In genomic region chr16:49640606-49641005, GRCh38 we compare ENCODE assay signal across 19 cellular contexts.
A peak's percentile ranks its signal among the peaks of the same experiment; 100 is the strongest.
DNase-seq lines count a peak whose midpoint lies in the region; ATAC-seq and TF ChIP-seq lines count a peak whose summit lies in the region.
"Had no signal": no experiment of that assay in that cellular context is flagged by ENCODE, and none has a peak within 500 bp of the region (broad histone marks: within the 10 kb centered on the region; RNA-seq: fewer than 3 reads in every experiment).

No MANE protein-coding gene starts in this region.

- ATAC-seq in SK-N-SH treated with all-trans-retinoic acid at 6 μM for 48 hours (no peak), right lobe of liver (no peak), GM19395 (IDR thresholded peaks at IDR 0.05; ENCODE audit: unreplicated experiment) (no peak)
- ATAC-seq: A549; activated CD4-positive, CD25-positive, alpha-beta regulatory T cell treated with anti-CD3 and anti-CD28 coated beads, Interleukin-2, amount 50 U/mL, for 24 hours had no signal

- H4K20me1 ChIP-seq in SK-N-SH (ENCODE audit: insufficient read depth) = no peaks in the 10 kb centered on the region

- H4K91ac ChIP-seq in mesenchymal stem cell (ENCODE audit: low read length) = peak overlapping the region; percentile 57

- H3K4me1 ChIP-seq in SK-N-SH (ENCODE audit: control insufficient read depth in 1 of 2, insufficient read depth in 2 of 2, low read depth in 1 of 2, low read length in 1 of 2) (peaks cover 29 to 74% of the 10 kb centered on the region in 2 experiments), mesenchymal stem cell (ENCODE audit: control insufficient read depth, insufficient read depth, low read depth, low read length) (peaks cover 40% of the 10 kb centered on the region), stomach smooth muscle (ENCODE audit: control insufficient read depth, insufficient read depth, low read length) (peaks cover 26% of the 10 kb centered on the region), right lobe of liver (no peaks in the 10 kb centered on the region)
- H3K4me1 ChIP-seq: A549 had no signal

- H3K9me3 ChIP-seq in SK-N-SH (no peaks in the 10 kb centered on the region), mesenchymal stem cell (ENCODE audit: control insufficient read depth, low read length) (no peaks in the 10 kb centered on the region), stomach smooth muscle (ENCODE audit: control insufficient read depth in 2 of 2, low read length in 2 of 2) (no peaks in the 10 kb centered on the region), right lobe of liver (no peaks in the 10 kb centered on the region)
- H3K9me3 ChIP-seq: A549, gastrocnemius medialis had no signal

- H3K36me3 ChIP-seq in SK-N-SH (replicated peaks in 1 of 2; ENCODE audit: control insufficient read depth in 1 of 2, insufficient read depth in 2 of 2, low read length in 1 of 2) = no peaks in the 10 kb centered on the region
- peaks cover 15 to 30% of the 10 kb centered on the region in 2 experiments for H3K36me3 ChIP-seq in mesenchymal stem cell (ENCODE audit: control insufficient read depth in 1 of 2, insufficient read depth in 2 of 2, low read depth in 1 of 2, low read length in 2 of 2)
- peaks cover 19 to 20% of the 10 kb centered on the region in 2 donors for H3K36me3 ChIP-seq in stomach smooth muscle (ENCODE audit: control insufficient read depth in 2 of 2, insufficient read depth in 2 of 2, low read length in 2 of 2)
- H3K36me3 ChIP-seq in right lobe of liver = no peaks in the 10 kb centered on the region
- H3K36me3 ChIP-seq: left lung had no signal

- no peak overlapping the region for H3K4me3 ChIP-seq in SK-N-SH (ENCODE audit: low read depth in 2 of 2, low read length in 1 of 2)
- H3K4me3 ChIP-seq in astrocyte of the spinal cord (ENCODE audit: low read depth, low read length) = no peak overlapping the region
- no peak overlapping the region for H3K4me3 ChIP-seq in mesenchymal stem cell (ENCODE audit: insufficient read depth in 1 of 2, low read depth in 1 of 2, low read length in 2 of 2)
- no peak overlapping the region for H3K4me3 ChIP-seq in stomach smooth muscle (ENCODE audit: low read length in 2 of 2)
- H3K4me3 ChIP-seq in right lobe of liver = no peak overlapping the region
- H3K4me3 ChIP-seq: A549, left lung had no signal

- H3K27ac ChIP-seq in SK-N-SH (ENCODE audit: low read depth in 2 of 2, low read length in 1 of 2) (peak overlapping the region; percentile 66 to 85; a peak in 3 of 4 replicates), mesenchymal stem cell (ENCODE audit: low read length, poor library complexity, severe bottlenecking) (no peak overlapping the region), stomach smooth muscle (ENCODE audit: low read length) (peak overlapping the region; percentile 74), right lobe of liver (no peak overlapping the region)
- H3K27ac ChIP-seq: A549 had no signal

- 51% methylated on average over 7 of the region's 14 CpGs for WGBS in SK-N-SH (ENCODE audit: low lambda C conversion rate)
- WGBS in mesenchymal stem cell = 79% methylated on average over 14 of the region's 14 CpGs
- no CpG with 5 or more reads among the region's 14 CpGs for WGBS in right lobe of liver (ENCODE audit: insufficient coverage, low coverage, low lambda C conversion rate, missing lambda C conversion rate)

- H3K79me2 ChIP-seq in SK-N-SH (ENCODE audit: insufficient read depth) = no peaks in the 10 kb centered on the region

- no peaks in the 10 kb centered on the region for H3K9me2 ChIP-seq in SK-N-SH

- CTCF ChIA-PET in SK-N-SH (lab: Yijun Ruan, JAX) = interaction anchor here (1.0 to 3.2 kb wide), 8 partner anchors 11 to 233 kb away, joined by 3 to 18 read pairs (median 4); no protein-coding TSS in a partner anchor

- no peaks in the 10 kb centered on the region for H3K79me1 ChIP-seq in mesenchymal stem cell (replicated peaks; ENCODE audit: low read length, poor library complexity, severe bottlenecking)

- no peak for TF ChIP-seq POLR2A in right lobe of liver (IDR thresholded peaks at IDR 0.05)

- H2AK5ac ChIP-seq in mesenchymal stem cell (ENCODE audit: low read length, severe bottlenecking) = peak overlapping the region; percentile 46

- TF ChIP-seq CTCF in SK-N-SH (IDR thresholded peaks at IDR 0.05) (no peak), astrocyte of the spinal cord (IDR thresholded peaks at IDR 0.05; ENCODE audit: low read depth, low read length) (no peak), right lobe of liver (IDR thresholded peaks at IDR 0.05) (no peak)

- H3F3A ChIP-seq in SK-N-SH (replicated peaks; ENCODE audit: insufficient read depth) = peaks cover 16% of the 10 kb centered on the region

- H2BK15ac ChIP-seq in mesenchymal stem cell (ENCODE audit: low read depth, poor library complexity, severe bottlenecking) = no peak overlapping the region

- H3K14ac ChIP-seq in mesenchymal stem cell (ENCODE audit: low read length in 2 of 2) = peak overlapping the region in 1 of 2 experiments; percentile 9

- peak overlapping the region; percentile 49; the same call in 1 of the 2 replicates for H3K4me2 ChIP-seq in SK-N-SH
- no peak overlapping the region for H3K4me2 ChIP-seq in mesenchymal stem cell (ENCODE audit: low read length, poor library complexity, severe bottlenecking)
- H3K4me2 ChIP-seq: A549 had no signal

- no peaks in the 10 kb centered on the region for H3K27me3 ChIP-seq in SK-N-SH (ENCODE audit: insufficient read depth)
- no peaks in the 10 kb centered on the region for H3K27me3 ChIP-seq in mesenchymal stem cell (ENCODE audit: control insufficient read depth in 1 of 2, insufficient read depth in 1 of 2, low read length in 2 of 2)
- H3K27me3 ChIP-seq in stomach smooth muscle (ENCODE audit: control insufficient read depth in 1 of 2, insufficient read depth in 2 of 2, low read length in 2 of 2) = no peaks in the 10 kb centered on the region
- H3K27me3 ChIP-seq in right lobe of liver = no peaks in the 10 kb centered on the region
- H3K27me3 ChIP-seq: gastrocnemius medialis, left lung had no signal

- in situ Hi-C loops in astrocyte of the spinal cord (cut with HindIII; ENCODE audit: low sequenced_read_pairs) = no loop called here

- H2AFZ ChIP-seq in SK-N-SH (ENCODE audit: low read depth) (no peak overlapping the region), mesenchymal stem cell (ENCODE audit: low read depth, low read length) (no peak overlapping the region)

- POLR2A ChIA-PET in SK-N-SH (lab: Yijun Ruan, JAX) = interaction anchor here (1.0 to 2.6 kb wide), 9 partner anchors 11 to 217 kb away, joined by 3 to 13 read pairs (median 6); no protein-coding TSS in a partner anchor

- DNase-seq in SK-N-SH = peak; percentile 80
- DNase-seq in astrocyte of the spinal cord (ENCODE audit: low read depth, low spot score) = peak; percentile 36
- no peak for DNase-seq in mesenchymal stem cell
- DNase-seq in COR-L47 (lab: John Stamatoyannopoulos, UW) = no peak
- no peak for DNase-seq in right lobe of liver
- DNase-seq: activated naive CD8-positive, alpha-beta T cell treated with anti-CD3 and anti-CD28 coated beads, Interleukin-2, amount 10 ng/mL, durations not matched to agents 7 days and 5 days; DMS153; gastrocnemius medialis; H9; NCI-H1436; NCI-H226; stimulated activated CD4-positive, alpha-beta T cell treated with anti-CD3 and anti-CD28 coated beads, Interleukin-2, amount 100 ng/mL, for 48 hours; T1000 had no signal

- peak overlapping the region; percentile 43 for H2BK120ac ChIP-seq in mesenchymal stem cell (ENCODE audit: low read depth, low read length)

- H2BK12ac ChIP-seq in mesenchymal stem cell (ENCODE audit: low read length in 2 of 2) = peak overlapping the region in 1 of 2 experiments; percentile 79

- no peak for TF ChIP-seq RAD21 in SK-N-SH (IDR thresholded peaks at IDR 0.05; ENCODE audit: low read length)

- no peak overlapping the region for H2BK5ac ChIP-seq in mesenchymal stem cell (ENCODE audit: low read depth, low read length, poor library complexity, severe bottlenecking)

- peak overlapping the region in 1 of 2 experiments; percentile 5 for H3K4ac ChIP-seq in mesenchymal stem cell (ENCODE audit: low read depth in 1 of 2, low read length in 2 of 2)

- TF ChIP-seq EP300 in SK-N-SH (IDR thresholded peaks at IDR 0.05; ENCODE audit: borderline replicate concordance in 1 of 2, low read depth in 1 of 2, low read length in 1 of 2) = peak in 1 of 2 experiments; percentile 50; a peak in 1 of 4 replicates

- intact Hi-C loops in right lobe of liver (cut with DNase I) = no loop called here

- H3K9ac ChIP-seq in SK-N-SH (no peak overlapping the region), mesenchymal stem cell (ENCODE audit: low read length) (no peak overlapping the region), stomach smooth muscle (ENCODE audit: low read length in 2 of 2) (no peak overlapping the region)

- peak overlapping the region; percentile 40 to 47 for H3K18ac ChIP-seq in mesenchymal stem cell (ENCODE audit: low read depth in 1 of 2, low read length in 2 of 2)

- no peak overlapping the region for H4K8ac ChIP-seq in mesenchymal stem cell (ENCODE audit: low read length)

- no peak overlapping the region for H3K23ac ChIP-seq in mesenchymal stem cell (ENCODE audit: low read length in 2 of 2)

TF ChIP-seq in SK-N-SH, 30 proteins besides CTCF, POLR2A, EP300 and RAD21 (continues in another document):
- no peak for TF ChIP-seq GATA2 (CRISPR knock-in tag; IDR thresholded peaks at IDR 0.05)
- TF ChIP-seq SMC3 (IDR thresholded peaks at IDR 0.05; ENCODE audit: low read depth, low read length) = no peak
- TF ChIP-seq GABPA (IDR thresholded peaks at IDR 0.05; ENCODE audit: low read depth) = no peak
- TF ChIP-seq RCOR1 (IDR thresholded peaks at IDR 0.05; ENCODE audit: low read length) = 0 out of 2 replicates have a peak, but pooled peaks have one; percentile 27
- TF ChIP-seq MXI1 (IDR thresholded peaks at IDR 0.05; ENCODE audit: low read depth, low read length) = 0 out of 2 replicates have a peak, but pooled peaks have one; percentile 35

TF ChIP-seq in SK-N-SH treated with all-trans-retinoic acid at 6 μM for 48 hours, 23 proteins besides CTCF, POLR2A, EP300 and RAD21:
- no peak for TF ChIP-seq GLIS3 (CRISPR knock-in tag; IDR thresholded peaks at IDR 0.05)
- TF ChIP-seq RARB (CRISPR knock-in tag; IDR thresholded peaks at IDR 0.05) = no peak
- TF ChIP-seq CREB5 (CRISPR knock-in tag; IDR thresholded peaks at IDR 0.05; ENCODE audit: low read depth) = no peak
TF ChIP-seq in SK-N-SH treated with all-trans-retinoic acid at 6 μM for 48 hours: peak in this region for 0.

Comparison
In these comparisons a context has a peak if more than half of its experiments do, and no peak if none do; other contexts are left out.
1. DNase-seq: peak in SK-N-SH (single experiment) and astrocyte of the spinal cord (single experiment); none in mesenchymal stem cell (single experiment), COR-L47 (single experiment) and right lobe of liver (0 of 3).
2. H3K27ac ChIP-seq: peak in SK-N-SH (2 of 2) and stomach smooth muscle (single experiment); none in mesenchymal stem cell (single experiment) and right lobe of liver (0 of 3).